Comparison of ENCODE assay signal across 17 cellular contexts in genomic region chr4:24428850-24429249, GRCh38.
A peak's percentile ranks its signal among the peaks of the same experiment; 100 is the strongest.
DNase-seq lines count a peak whose midpoint lies in the region; ATAC-seq, FAIRE-seq and TF ChIP-seq lines count a peak whose summit lies in the region.
"Had no signal": no experiment of that assay in that cellular context is flagged by ENCODE, and none has a peak within 500 bp of the region (broad histone marks: within the 10 kb centered on the region; RNA-seq: fewer than 3 reads in every experiment).

No MANE protein-coding gene starts in this region.

- TF ChIP-seq CTCF in GM23338 (conservative IDR thresholded peaks at IDR 0.05; ENCODE audit: low read depth in 2 of 2) (peak; percentile 13 to 29; a peak in 2 of 4 replicates), brain microvascular endothelial cell (IDR thresholded peaks at IDR 0.05; ENCODE audit: low read depth, low read length, missing control alignments) (peak; percentile 41), osteocyte (IDR thresholded peaks at IDR 0.05) (peak; percentile 60)

- 0 out of 2 replicates have a peak overlapping the region, but pooled peaks have one; percentile 1 for H3K4me2 ChIP-seq in GM23338
- H3K4me2 ChIP-seq: A549, PC-9 had no signal

- intact Hi-C loops in activated T-helper 2 cell treated with anti-CD3 and anti-CD28 coated beads, Interferon-gamma antibody, Interleukin-2, Interleukin-4, amounts not matched to agents 10 μg/mL and 5 μg/mL and 100 μg/mL, durations not matched to agents 14 hours and 24 hours and 36 hours (cut with micrococcal nuclease) = no loop called here

- H3K27ac ChIP-seq in GM23338 (ENCODE audit: low read depth) = no peak overlapping the region
- H3K27ac ChIP-seq in brain microvascular endothelial cell = no peak overlapping the region
- H3K27ac ChIP-seq: A549, PC-9, SJSA1 had no signal

- DNase-seq in GM23338 (ENCODE audit: low spot score) = no peak
- DNase-seq in brain microvascular endothelial cell = no peak
- peak; percentile 14 for DNase-seq in iPS-NIHi11 (ENCODE audit: low spot score)
- no peak for DNase-seq in osteocyte (ENCODE audit: extremely low spot score, unreplicated experiment)
- DNase-seq in stimulated activated CD4-positive, alpha-beta T cell treated with anti-CD3 and anti-CD28 coated beads, Interleukin-4, amount 100 ng/mL, for 4 hours = no peak
- DNase-seq in activated T-helper 2 cell treated with anti-CD3 and anti-CD28 coated beads, Interferon-gamma antibody, Interleukin-2, Interleukin-4, amounts not matched to agents 10 μg/mL and 5 μg/mL and 100 μg/mL, durations not matched to agents 14 hours and 24 hours and 36 hours (ENCODE audit: low spot score) = no peak
- no peak for DNase-seq in RCC 7860 (ENCODE audit: low spot score)
- DNase-seq: C1 segment of cervical spinal cord, DMS 273 treated with DMSO at 0.1 percent for 48 hours, NCI-H1092 treated with DMSO at 0.1 percent for 48 hours, NCI-H2081 treated with DMSO at 0.1 percent for 48 hours, NCI-H524 treated with DMSO at 0.1 percent for 48 hours, PC-9 had no signal

- no peaks in the 10 kb centered on the region for H3K79me2 ChIP-seq in GM23338 (replicated peaks; ENCODE audit: insufficient read depth)

- H3F3A ChIP-seq in GM23338 (replicated peaks; ENCODE audit: low read depth) = no peaks in the 10 kb centered on the region

- H3K9me2 ChIP-seq in GM23338 (ENCODE audit: insufficient read depth) = peaks cover under 1% of the 10 kb centered on the region; the same call in 1 of the 2 replicates

- H2AFZ ChIP-seq in GM23338 = no peak overlapping the region
- H2AFZ ChIP-seq: PC-9 had no signal

- H3K4me3 ChIP-seq in GM23338 = no peak overlapping the region
- H3K4me3 ChIP-seq in brain microvascular endothelial cell (ENCODE audit: low read depth, low read length) = no peak overlapping the region
- H3K4me3 ChIP-seq: A549, PC-9, SJSA1 had no signal

- H3K36me3 ChIP-seq in GM23338 (ENCODE audit: insufficient read depth) (no peaks in the 10 kb centered on the region), brain microvascular endothelial cell (replicated peaks) (no peaks in the 10 kb centered on the region)
- H3K36me3 ChIP-seq: SJSA1 had no signal

- H3K27me3 ChIP-seq in GM23338 (ENCODE audit: insufficient read depth) (no peaks in the 10 kb centered on the region), brain microvascular endothelial cell (replicated peaks) (no peaks in the 10 kb centered on the region)
- H3K27me3 ChIP-seq: SJSA1 had no signal

- peaks cover 7% of the 10 kb centered on the region; the same call in 2 of the 3 replicates for H3K36me3 Mint-ChIP-seq in GM23338 (ENCODE audit: low read depth)
- H3K36me3 Mint-ChIP-seq in osteocyte (ENCODE audit: unreplicated experiment) = no peaks in the 10 kb centered on the region
- no peaks in the 10 kb centered on the region for H3K36me3 Mint-ChIP-seq in activated T-helper 2 cell treated with anti-CD3 and anti-CD28 coated beads, Interferon-gamma antibody, Interleukin-2, Interleukin-4, amounts not matched to agents 10 μg/mL and 5 μg/mL and 100 μg/mL, durations not matched to agents 14 hours and 24 hours and 36 hours (ENCODE audit: low read depth)

- in situ Hi-C loops in brain microvascular endothelial cell (cut with HindIII; ENCODE audit: low pct_ligation_motif_present, low sequenced_read_pairs) = no loop called here

- H3K4me3 Mint-ChIP-seq in GM23338 (no peak overlapping the region), osteocyte (ENCODE audit: unreplicated experiment) (no peak overlapping the region)
- no peak overlapping the region for H3K4me3 Mint-ChIP-seq in activated T-helper 2 cell treated with anti-CD3 and anti-CD28 coated beads, Interferon-gamma antibody, Interleukin-2, Interleukin-4, amounts not matched to agents 10 μg/mL and 5 μg/mL and 100 μg/mL, durations not matched to agents 14 hours and 24 hours and 36 hours (ENCODE audit: low read depth)

- H3K4me1 ChIP-seq in GM23338 (ENCODE audit: insufficient read depth) = peaks cover 9% of the 10 kb centered on the region
- H3K4me1 ChIP-seq: A549, SJSA1 had no signal

- H3K27me3 Mint-ChIP-seq in GM23338 (ENCODE audit: insufficient read depth, low read depth, poor library complexity) (peaks cover 2% of the 10 kb centered on the region), osteocyte (ENCODE audit: unreplicated experiment) (peaks cover 15% of the 10 kb centered on the region)
- peaks cover 3% of the 10 kb centered on the region for H3K27me3 Mint-ChIP-seq in activated T-helper 2 cell treated with anti-CD3 and anti-CD28 coated beads, Interferon-gamma antibody, Interleukin-2, Interleukin-4, amounts not matched to agents 10 μg/mL and 5 μg/mL and 100 μg/mL, durations not matched to agents 14 hours and 24 hours and 36 hours (ENCODE audit: low read depth)

- H3K27ac Mint-ChIP-seq in GM23338 (no peak overlapping the region), osteocyte (ENCODE audit: unreplicated experiment) (no peak overlapping the region)
- no peak overlapping the region for H3K27ac Mint-ChIP-seq in activated T-helper 2 cell treated with anti-CD3 and anti-CD28 coated beads, Interferon-gamma antibody, Interleukin-2, Interleukin-4, amounts not matched to agents 10 μg/mL and 5 μg/mL and 100 μg/mL, durations not matched to agents 14 hours and 24 hours and 36 hours

- ATAC-seq in GM23338 (peak; percentile 26; the same call in 2 of the 3 replicates), GM21423 (IDR thresholded peaks at IDR 0.05; ENCODE audit: unreplicated experiment) (no peak)
- ATAC-seq: A549 had no signal

- H3K4me1 Mint-ChIP-seq in GM23338 (peaks cover 7% of the 10 kb centered on the region), osteocyte (ENCODE audit: unreplicated experiment) (peaks cover 34% of the 10 kb centered on the region)
- H3K4me1 Mint-ChIP-seq in activated T-helper 2 cell treated with anti-CD3 and anti-CD28 coated beads, Interferon-gamma antibody, Interleukin-2, Interleukin-4, amounts not matched to agents 10 μg/mL and 5 μg/mL and 100 μg/mL, durations not matched to agents 14 hours and 24 hours and 36 hours (ENCODE audit: low read depth) = no peaks in the 10 kb centered on the region

- H3K9me3 Mint-ChIP-seq in GM23338 = peaks cover 6% of the 10 kb centered on the region; the same call in 1 of the 3 replicates
- H3K9me3 Mint-ChIP-seq in osteocyte (ENCODE audit: unreplicated experiment) = peaks cover 3% of the 10 kb centered on the region
- H3K9me3 Mint-ChIP-seq in activated T-helper 2 cell treated with anti-CD3 and anti-CD28 coated beads, Interferon-gamma antibody, Interleukin-2, Interleukin-4, amounts not matched to agents 10 μg/mL and 5 μg/mL and 100 μg/mL, durations not matched to agents 14 hours and 24 hours and 36 hours = no peaks in the 10 kb centered on the region

- no peaks in the 10 kb centered on the region for H4K20me1 ChIP-seq in GM23338 (replicated peaks; ENCODE audit: insufficient read depth)

- no peak for FAIRE-seq in RCC 7860 (lab: Jason Lieb, UNC)
- FAIRE-seq: A549, G401.6 had no signal

TF ChIP-seq in GM23338, 12 proteins besides CTCF, POLR2A, EP300 and RAD21 (continues in another document):
- TF ChIP-seq REST (IDR thresholded peaks at IDR 0.05; ENCODE audit: unreplicated experiment) (no peak), STAT1 (IDR thresholded peaks at IDR 0.05; ENCODE audit: unreplicated experiment) (no peak), EZH2phosphoT487 (IDR thresholded peaks at IDR 0.05; ENCODE audit: unreplicated experiment) (no peak), POLR2AphosphoS5 (IDR thresholded peaks at IDR 0.05; ENCODE audit: low read depth) (no peak), NANOG (IDR thresholded peaks at IDR 0.05; ENCODE audit: borderline replicate concordance) (no peak), EZH2 (IDR thresholded peaks at IDR 0.05; ENCODE audit: low read depth, unreplicated experiment) (no peak), ZNF331 (CRISPR knock-in tag; IDR thresholded peaks at IDR 0.05; ENCODE audit: low read depth) (no peak), CREB1 (CRISPR knock-in tag; IDR thresholded peaks at IDR 0.05; ENCODE audit: low read depth) (no peak)
- TF ChIP-seq, protein P1, sequence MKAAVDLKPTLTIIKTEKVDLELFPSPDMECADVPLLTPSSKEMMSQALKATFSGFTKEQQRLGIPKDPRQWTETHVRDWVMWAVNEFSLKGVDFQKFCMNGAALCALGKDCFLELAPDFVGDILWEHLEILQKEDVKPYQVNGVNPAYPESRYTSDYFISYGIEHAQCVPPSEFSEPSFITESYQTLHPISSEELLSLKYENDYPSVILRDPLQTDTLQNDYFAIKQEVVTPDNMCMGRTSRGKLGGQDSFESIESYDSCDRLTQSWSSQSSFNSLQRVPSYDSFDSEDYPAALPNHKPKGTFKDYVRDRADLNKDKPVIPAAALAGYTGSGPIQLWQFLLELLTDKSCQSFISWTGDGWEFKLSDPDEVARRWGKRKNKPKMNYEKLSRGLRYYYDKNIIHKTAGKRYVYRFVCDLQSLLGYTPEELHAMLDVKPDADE (IDR thresholded peaks at IDR 0.05) = no peak
